In genomic region chr9:131374638-131375037, GRCh38 we compare ENCODE assay signal across 7 cellular contexts. TPM values are rescaled to one million over a fixed set of nuclear protein-coding genes. Genes with fewer than 3 reads are reported as not detected.
DNase-seq lines count a peak whose midpoint lies in the region; ATAC-seq and TF ChIP-seq lines count a peak whose summit lies in the region.
"Not testable (repeated sequence)": the region's sequence is repeated elsewhere in the genome, so short reads cannot be mapped to it uniquely, and the experiment has no call there.

No MANE protein-coding gene starts in this region.

- not testable (repeated sequence) for TF ChIP-seq CTCF in Caco-2 (IDR thresholded peaks at IDR 0.05; ENCODE audit: insufficient read depth in 1 of 2, low read depth in 1 of 2, low read length in 1 of 2, severe bottlenecking in 1 of 2, unreplicated experiment in 1 of 2); KMS-11 (conservative IDR thresholded peaks at IDR 0.05; ENCODE audit: low read depth, low read length); PC-9 (conservative IDR thresholded peaks at IDR 0.05); MCF 10A (IDR thresholded peaks at IDR 0.05; ENCODE audit: unreplicated experiment)

- H3K4me1 ChIP-seq in Caco-2; KMS-11 (ENCODE audit: low read depth, poor library complexity, severe bottlenecking): not testable (repeated sequence)
- peaks cover 18% of the 10 kb centered on the region for H3K4me1 ChIP-seq in PC-9 (replicated peaks; ENCODE audit: insufficient read depth)

- not testable (repeated sequence) for H3K27ac ChIP-seq in KMS-11, PC-9

- BruUV-seq in Caco-2 (replicated peaks; lab: Mats Ljungman, UMichigan); PC-9 (replicated peaks; lab: Mats Ljungman, UMichigan); MCF 10A (replicated peaks; lab: Mats Ljungman, UMichigan): not testable (repeated sequence)

- H3K36me3 Mint-ChIP-seq in Caco-2 (ENCODE audit: insufficient read depth, unreplicated experiment) (peaks cover 13% of the 10 kb centered on the region), MCF 10A (ENCODE audit: insufficient read depth, unreplicated experiment) (peaks cover 12% of the 10 kb centered on the region)
- H3K36me3 Mint-ChIP-seq in activated CD8-positive, alpha-beta T cell treated with anti-CD3 and anti-CD28 coated beads, Interleukin-2, amount 10 ng/mL, durations not matched to agents 7 days and 5 days (ENCODE audit: low read depth); natural killer cell treated with Interleukin-12 subunit alpha and Interleukin-12 subunit beta and Interleukin-15 and Interleukin-18, amount 100 ng/mL, for 72 hours: not testable (repeated sequence)

- H3K4me3 ChIP-seq in Caco-2 (ENCODE audit: low read depth, low read length); KMS-11 (IDR thresholded peaks at IDR 0.05; ENCODE audit: insufficient read depth, low read depth, low read length): not testable (repeated sequence)
- peak overlapping the region; percentile 68; the same call in 1 of the 2 replicates for H3K4me3 ChIP-seq in PC-9

- H3K9ac ChIP-seq in KMS-11: not testable (repeated sequence)

- not testable (repeated sequence) for H3K9me3 Mint-ChIP-seq in Caco-2 (ENCODE audit: unreplicated experiment); activated CD8-positive, alpha-beta T cell treated with anti-CD3 and anti-CD28 coated beads, Interleukin-2, amount 10 ng/mL, durations not matched to agents 7 days and 5 days (ENCODE audit: insufficient read depth); MCF 10A (ENCODE audit: unreplicated experiment); natural killer cell treated with Interleukin-12 subunit alpha and Interleukin-12 subunit beta and Interleukin-15 and Interleukin-18, amount 100 ng/mL, for 72 hours

- H3K27me3 ChIP-seq in Caco-2 (replicated peaks; ENCODE audit: control insufficient read depth, insufficient read depth, low read length); KMS-11 (ENCODE audit: insufficient read depth, low read depth); PC-9 (ENCODE audit: insufficient read depth, low read depth): not testable (repeated sequence)

- not testable (repeated sequence) for H3K4me1 Mint-ChIP-seq in Caco-2 (ENCODE audit: low read depth, unreplicated experiment); MCF 10A (ENCODE audit: insufficient read depth, unreplicated experiment)
- peaks cover 12% of the 10 kb centered on the region for H3K4me1 Mint-ChIP-seq in activated CD8-positive, alpha-beta T cell treated with anti-CD3 and anti-CD28 coated beads, Interleukin-2, amount 10 ng/mL, durations not matched to agents 7 days and 5 days (ENCODE audit: low read depth)
- peaks cover 13 to 21% of the 10 kb centered on the region in 2 donors for H3K4me1 Mint-ChIP-seq in natural killer cell treated with Interleukin-12 subunit alpha and Interleukin-12 subunit beta and Interleukin-15 and Interleukin-18, amount 100 ng/mL, for 72 hours (ENCODE audit: low read depth in 2 of 2)

- not testable (repeated sequence) for DNase-seq in Caco-2; PC-9; activated CD8-positive, alpha-beta T cell treated with anti-CD3 and anti-CD28 coated beads, Interleukin-2, amount 10 ng/mL, durations not matched to agents 7 days and 5 days; MCF 10A (ENCODE audit: unreplicated experiment); natural killer cell treated with Interleukin-12 subunit alpha and Interleukin-12 subunit beta and Interleukin-15 and Interleukin-18, amount 100 ng/mL, for 72 hours (ENCODE audit: low spot score)
- peak; percentile 68 for DNase-seq in NCI-H2171 (lab: John Stamatoyannopoulos, UW)

- H3K79me2 ChIP-seq in KMS-11 (ENCODE audit: insufficient read depth, low read depth): not testable (repeated sequence)
- peaks cover 11% of the 10 kb centered on the region; the same call in 1 of the 2 replicates for H3K79me2 ChIP-seq in PC-9 (ENCODE audit: low read depth)

- POLR2A ChIA-PET in Caco-2 (lab: Charles Lee); activated CD8-positive, alpha-beta T cell treated with anti-CD3 and anti-CD28 coated beads, Interleukin-2, amount 10 ng/mL, durations not matched to agents 7 days and 5 days (lab: Charles Lee): not testable (repeated sequence)
- POLR2A ChIA-PET in PC-9 (lab: Charles Lee; ENCODE audit: unreplicated experiment) (interaction anchor here (0.6 kb wide), 1 partner anchor 576 kb away, joined by 6 read pairs; no protein-coding TSS in a partner anchor), MCF 10A (lab: Yijun Ruan, JAX) (interaction anchor here (0.7 to 3.0 kb wide), 3 partner anchors 18 to 976 kb away, joined by 3 to 53 read pairs (median 3); no protein-coding TSS in a partner anchor)

- peaks cover 24% of the 10 kb centered on the region; the same call in 1 of the 2 replicates for H3F3A ChIP-seq in PC-9 (ENCODE audit: insufficient read depth, low read depth)

- H3K4me3 Mint-ChIP-seq in Caco-2 (ENCODE audit: unreplicated experiment): peak overlapping the region; percentile 88
- peak overlapping the region; percentile 87 for H3K4me3 Mint-ChIP-seq in activated CD8-positive, alpha-beta T cell treated with anti-CD3 and anti-CD28 coated beads, Interleukin-2, amount 10 ng/mL, durations not matched to agents 7 days and 5 days
- peak overlapping the region; percentile 79 for H3K4me3 Mint-ChIP-seq in MCF 10A (ENCODE audit: unreplicated experiment)
- H3K4me3 Mint-ChIP-seq in natural killer cell treated with Interleukin-12 subunit alpha and Interleukin-12 subunit beta and Interleukin-15 and Interleukin-18, amount 100 ng/mL, for 72 hours: peak overlapping the region; percentile 94

- not testable (repeated sequence) for H4K20me1 ChIP-seq in KMS-11 (ENCODE audit: insufficient read depth); PC-9 (ENCODE audit: insufficient read depth)

- not testable (repeated sequence) for H3K9me3 ChIP-seq in Caco-2; PC-9 (ENCODE audit: insufficient read depth, low read depth)

- H3K9me2 ChIP-seq in PC-9 (ENCODE audit: insufficient read depth): not testable (repeated sequence)

- CTCF ChIA-PET in Caco-2 (lab: Charles Lee); activated CD8-positive, alpha-beta T cell treated with anti-CD3 and anti-CD28 coated beads, Interleukin-2, amount 10 ng/mL, durations not matched to agents 7 days and 5 days (lab: Charles Lee); MCF 10A (lab: Yijun Ruan, JAX): not testable (repeated sequence)
- CTCF ChIA-PET in PC-9 (lab: Charles Lee): interaction anchor here (0.6 kb wide), 1 partner anchor 176 kb away, joined by 11 read pairs; no protein-coding TSS in a partner anchor

- intact Hi-C loops in Caco-2 (cut with micrococcal nuclease; ENCODE audit: unreplicated experiment): loop anchor here (10.0 kb wide), 2 partner anchors 100 to 360 kb away; no protein-coding TSS in a partner anchor
- intact Hi-C loops in PC-9 (cut with micrococcal nuclease; ENCODE audit: unreplicated experiment); MCF 10A (cut with micrococcal nuclease): not testable (repeated sequence)

- peak overlapping the region; percentile 76; the same call in 1 of the 2 replicates for H2AFZ ChIP-seq in KMS-11 (ENCODE audit: low read depth)
- not testable (repeated sequence) for H2AFZ ChIP-seq in PC-9

- H3K4me2 ChIP-seq in KMS-11 (peak overlapping the region; percentile 73), PC-9 (peak overlapping the region; percentile 84)

- not testable (repeated sequence) for ATAC-seq in activated CD8-positive, alpha-beta T cell treated with anti-CD3 and anti-CD28 coated beads, Interleukin-2, amount 10 ng/mL, durations not matched to agents 7 days and 5 days; natural killer cell treated with Interleukin-12 subunit alpha and Interleukin-12 subunit beta and Interleukin-15 and Interleukin-18, amount 100 ng/mL, for 72 hours

- H3K36me3 ChIP-seq in Caco-2 (ENCODE audit: control insufficient read depth, insufficient read depth, low read length); KMS-11 (ENCODE audit: insufficient read depth); PC-9 (ENCODE audit: low read depth): not testable (repeated sequence)

- not testable (repeated sequence) for H3K27me3 Mint-ChIP-seq in Caco-2 (ENCODE audit: insufficient read depth, unreplicated experiment); activated CD8-positive, alpha-beta T cell treated with anti-CD3 and anti-CD28 coated beads, Interleukin-2, amount 10 ng/mL, durations not matched to agents 7 days and 5 days (ENCODE audit: low read depth); MCF 10A (ENCODE audit: insufficient read depth, unreplicated experiment); natural killer cell treated with Interleukin-12 subunit alpha and Interleukin-12 subunit beta and Interleukin-15 and Interleukin-18, amount 100 ng/mL, for 72 hours

- H3K27ac Mint-ChIP-seq in Caco-2 (ENCODE audit: unreplicated experiment); activated CD8-positive, alpha-beta T cell treated with anti-CD3 and anti-CD28 coated beads, Interleukin-2, amount 10 ng/mL, durations not matched to agents 7 days and 5 days; MCF 10A (ENCODE audit: low read depth, unreplicated experiment); natural killer cell treated with Interleukin-12 subunit alpha and Interleukin-12 subunit beta and Interleukin-15 and Interleukin-18, amount 100 ng/mL, for 72 hours: not testable (repeated sequence)

RNA-seq across cellular contexts. Expression of gene PRRC2B, which starts 19.2 kb away (rescaled TPM):
- total RNA-seq in Caco-2 (2022) (219 and 235 TPM in 2 replicates), PC-9 (2021) (307 and 361 TPM in 2 replicates), MCF 10A (2022) (173 and 186 TPM in 2 replicates)
- total RNA-seq in activated CD8-positive, alpha-beta T cell treated with anti-CD3 and anti-CD28 coated beads, Interleukin-2, amount 10 ng/mL, durations not matched to agents 7 days and 5 days: 100 to 1,000 TPM; 215 to 216 TPM
- 100 to 1,000 TPM; 122 to 246 TPM for total RNA-seq in natural killer cell treated with Interleukin-12 subunit alpha and Interleukin-12 subunit beta and Interleukin-15 and Interleukin-18, amount 100 ng/mL, for 72 hours
